Comparison of ENCODE assay signal across 8 cellular contexts in genomic region chr1:48870596-48870995, GRCh38.
DNase-seq lines count a peak whose midpoint lies in the region; ATAC-seq and TF ChIP-seq lines count a peak whose summit lies in the region.

No MANE protein-coding gene starts in this region.

- H3K27ac ChIP-seq in C4-2B, result no peak overlapping the region

- TF ChIP-seq CTCF in C4-2B (conservative IDR thresholded peaks at IDR 0.05), result peak; percentile 79
- TF ChIP-seq CTCF in fibroblast of the aortic adventitia (IDR thresholded peaks at IDR 0.05; ENCODE audit: insufficient read depth, low read length), result peak; percentile 50

- no peak for ATAC-seq in HG02852 (IDR thresholded peaks at IDR 0.05; ENCODE audit: unreplicated experiment)

- no peak overlapping the region for H3K4me3 ChIP-seq in fibroblast of the aortic adventitia (ENCODE audit: low read depth, low read length)

- DNase-seq in GM19240 (ENCODE audit: insufficient read length, low spot score) (peak; percentile 6), NCI-H1694 (lab: John Stamatoyannopoulos, UW) (peak; percentile 20), fibroblast of the aortic adventitia (ENCODE audit: low read depth) (peak; percentile 21), dermis blood vessel endothelial cell (no peak), 8988T (no peak), HCEC 1CT (no peak)

Comparison
In these comparisons a context has a peak if more than half of its experiments do, and no peak if none do; other contexts are left out.
1. DNase-seq: peak in GM19240 (single experiment), NCI-H1694 (single experiment) and fibroblast of the aortic adventitia (single experiment); none in dermis blood vessel endothelial cell (single experiment), 8988T (single experiment) and HCEC 1CT (single experiment).